1 cellular context compared by ENCODE assay signal in genomic region chr22:38657248-38657909, GRCh38.
TF ChIP-seq lines count a peak whose summit lies in the region.

No MANE protein-coding gene starts in this region.

TF ChIP-seq in GM23338, 12 proteins besides CTCF, POLR2A, EP300 and RAD21 (continued from another document):
- no peak for TF ChIP-seq REST (IDR thresholded peaks at IDR 0.05; ENCODE audit: unreplicated experiment)
- no peak for TF ChIP-seq NANOG (IDR thresholded peaks at IDR 0.05; ENCODE audit: borderline replicate concordance)
- no peak for TF ChIP-seq JUNB (IDR thresholded peaks at IDR 0.05; ENCODE audit: unreplicated experiment)
- TF ChIP-seq EZH2phosphoT487 (IDR thresholded peaks at IDR 0.05; ENCODE audit: unreplicated experiment), result no peak
- no peak for TF ChIP-seq ZNF114 (CRISPR knock-in tag; IDR thresholded peaks at IDR 0.05)
